Comparison of ENCODE assay signal across 25 cellular contexts in the genomic region with DNA sequence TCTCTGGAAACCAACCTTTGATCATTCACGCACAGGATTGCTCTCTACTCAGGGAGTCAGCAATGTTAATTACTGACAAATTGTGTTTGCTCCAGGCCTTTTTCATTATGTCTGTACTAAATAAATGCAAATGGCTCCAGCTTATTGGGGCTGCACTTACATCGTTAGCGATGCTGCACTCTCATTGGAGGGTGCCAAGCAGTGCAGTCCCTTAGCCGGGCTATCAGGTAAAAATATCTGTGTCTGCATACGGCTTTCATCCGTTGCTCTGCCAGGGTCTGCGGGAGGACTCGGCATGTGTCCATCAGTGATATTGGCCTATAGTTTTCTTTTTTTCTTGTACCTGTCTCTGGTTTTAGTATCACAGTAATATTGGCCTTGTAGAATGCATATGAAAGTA.
"Had no signal": no experiment of that assay in that cellular context is flagged by ENCODE, and none has a peak within 500 bp of the region (broad histone marks: within the 10 kb centered on the region; RNA-seq: fewer than 3 reads in every experiment).

No MANE protein-coding gene starts in this region.

- H3K4me3 Mint-ChIP-seq: memory B cell; mesothelial cell of epicardium; naive B cell; natural killer cell treated with Interleukin-12 subunit alpha and Interleukin-12 subunit beta and Interleukin-15 and Interleukin-18, amount 100 ng/mL, for 72 hours; neural crest cell had no signal

- H3K27me3 ChIP-seq: dorsolateral prefrontal cortex, stomach, thyroid gland, vagina had no signal

- DNase-seq: dorsolateral prefrontal cortex; effector CD4-positive, alpha-beta T cell; head of caudate nucleus; kidney glomerular epithelial cell; left colon; mucosa of descending colon; naive B cell; stimulated activated CD4-positive, alpha-beta T cell treated with anti-CD3 and anti-CD28 coated beads, Interleukin-12 subunit alpha, Interleukin-12 subunit beta, amount 100 ng/mL, for 4 hours; stimulated activated CD4-positive, alpha-beta T cell treated with anti-CD3 and anti-CD28 coated beads, Interleukin-1b, Interleukin-23, amount 100 ng/mL, for 48 hours; stimulated activated CD4-positive, alpha-beta T cell treated with anti-CD3 and anti-CD28 coated beads, Interleukin-4, amount 100 ng/mL, for 1 hour; stimulated activated CD8-positive, alpha-beta memory T cell treated with anti-CD3 and anti-CD28 coated beads, Interleukin-4, amount 100 ng/mL, for 48 hours; stimulated activated naive CD4-positive, alpha-beta T cell treated with Interleukin-2 at 50 U/mL for 16 hours; stomach; thyroid gland; trophoblast cell had no signal

- H3K9ac ChIP-seq: parathyroid adenoma had no signal

- H3K4me1 ChIP-seq: parathyroid adenoma, stomach, thyroid gland, vagina had no signal

- H2AFZ ChIP-seq: parathyroid adenoma had no signal

- H3K36me3 Mint-ChIP-seq: memory B cell; mesothelial cell of epicardium; naive B cell; natural killer cell treated with Interleukin-12 subunit alpha and Interleukin-12 subunit beta and Interleukin-15 and Interleukin-18, amount 100 ng/mL, for 72 hours had no signal

- H3K36me3 ChIP-seq: stomach, thyroid gland, vagina had no signal

- ATAC-seq: left colon; mucosa of descending colon; natural killer cell treated with Interleukin-12 subunit alpha and Interleukin-12 subunit beta and Interleukin-15 and Interleukin-18, amount 100 ng/mL, for 72 hours; sciatic nerve had no signal

- H3K27ac ChIP-seq: dorsolateral prefrontal cortex, parathyroid adenoma, stomach, thyroid gland, vagina had no signal

- H3K4me2 ChIP-seq: smooth muscle cell had no signal

- H3K27me3 Mint-ChIP-seq: memory B cell; naive B cell; natural killer cell treated with Interleukin-12 subunit alpha and Interleukin-12 subunit beta and Interleukin-15 and Interleukin-18, amount 100 ng/mL, for 72 hours had no signal

- H3K4me3 ChIP-seq: dorsolateral prefrontal cortex, lung, mucosa of descending colon, smooth muscle cell, stomach, thyroid gland, vagina had no signal

- H3K9me3 ChIP-seq: thyroid gland, vagina had no signal

- H3K79me2 ChIP-seq: parathyroid adenoma had no signal

- H3K27ac Mint-ChIP-seq: memory B cell; mesothelial cell of epicardium; naive B cell; natural killer cell treated with Interleukin-12 subunit alpha and Interleukin-12 subunit beta and Interleukin-15 and Interleukin-18, amount 100 ng/mL, for 72 hours; progenitor cell of endocrine pancreas had no signal

- H3K4me1 Mint-ChIP-seq: memory B cell, mesothelial cell of epicardium, naive B cell had no signal
